ENCODE assay signal across 15 cellular contexts in genomic region chr18:49757513-49758262, GRCh38. TPM values are rescaled to one million over a fixed set of nuclear protein-coding genes. Genes with fewer than 3 reads are reported as not detected.
DNase-seq lines count a peak whose midpoint lies in the region; TF ChIP-seq lines count a peak whose summit lies in the region.
"Had no signal": no experiment of that assay in that cellular context is flagged by ENCODE, and none has a peak within 500 bp of the region (broad histone marks: within the 10 kb centered on the region; RNA-seq: fewer than 3 reads in every experiment).

No MANE protein-coding gene starts in this region.

- peak; percentile 49 for DNase-seq in BE2C
- DNase-seq in GM13976 (ENCODE audit: low spot score): peak; percentile 53
- peak; percentile 23 for DNase-seq in RPMI8226
- DNase-seq in iPS-NIHi11 (ENCODE audit: low spot score): peak; percentile 83
- no peak for DNase-seq in occipital lobe (lab: John Stamatoyannopoulos, UW)
- DNase-seq in SKM-1 (lab: John Stamatoyannopoulos, UW; ENCODE audit: unreplicated experiment): no peak
- DNase-seq in NCI-H524 (lab: John Stamatoyannopoulos, UW): no peak
- no peak for DNase-seq in NCI-H2029 (lab: John Stamatoyannopoulos, UW)
- DNase-seq: effector memory CD8-positive, alpha-beta T cell; EL; IMR-90; NCI-H1417 treated with DMSO at 0.1 percent for 48 hours; NCI-H526 treated with DMSO at 0.1 percent for 48 hours; stimulated activated CD4-positive, alpha-beta T cell treated with anti-CD3 and anti-CD28 coated beads, Interleukin-4, amount 100 ng/mL, for 4 hours; stimulated activated naive CD4-positive, alpha-beta T cell had no signal

- no peaks in the 10 kb centered on the region for H3K27me3 ChIP-seq in BE2C

- TF ChIP-seq CTCF in BE2C (IDR thresholded peaks at IDR 0.05; ENCODE audit: low read depth, low read length): no peak
- no peak for TF ChIP-seq CTCF in GM13976 (IDR thresholded peaks at IDR 0.05; ENCODE audit: borderline replicate concordance, control extremely low read depth, extremely low read depth, insufficient read depth, missing control alignments)

- in situ Hi-C loops in GM13976 (cut with MboI; ENCODE audit: low sequenced_read_pairs, unreplicated experiment): no loop called here

- H3K4me1 ChIP-seq in BE2C: no peaks in the 10 kb centered on the region

- no peak overlapping the region for H3K4me3 ChIP-seq in BE2C (ENCODE audit: low read depth, low read length)

- H3K36me3 ChIP-seq in BE2C: no peaks in the 10 kb centered on the region

- no peaks in the 10 kb centered on the region for H3K9me3 ChIP-seq in BE2C

RNA-seq across cellular contexts. Expression of gene ACAA2, which starts 55.6 kb away (rescaled TPM):
- 23.2 TPM for polyA plus RNA-seq in BE2C (2012; ENCODE audit: insufficient read depth, insufficient read length, low read depth)
- total RNA-seq in occipital lobe: 22.5 TPM

Comparison
In these comparisons a context has a peak if more than half of its experiments do, and no peak if none do; other contexts are left out.
1. DNase-seq: peak in BE2C (single experiment), GM13976 (single experiment), RPMI8226 (single experiment) and iPS-NIHi11 (single experiment); none in occipital lobe (single experiment), SKM-1 (single experiment), NCI-H524 (0 of 2) and NCI-H2029 (single experiment).